Comparison of ENCODE assay signal across 2 cellular contexts in the genomic region with DNA sequence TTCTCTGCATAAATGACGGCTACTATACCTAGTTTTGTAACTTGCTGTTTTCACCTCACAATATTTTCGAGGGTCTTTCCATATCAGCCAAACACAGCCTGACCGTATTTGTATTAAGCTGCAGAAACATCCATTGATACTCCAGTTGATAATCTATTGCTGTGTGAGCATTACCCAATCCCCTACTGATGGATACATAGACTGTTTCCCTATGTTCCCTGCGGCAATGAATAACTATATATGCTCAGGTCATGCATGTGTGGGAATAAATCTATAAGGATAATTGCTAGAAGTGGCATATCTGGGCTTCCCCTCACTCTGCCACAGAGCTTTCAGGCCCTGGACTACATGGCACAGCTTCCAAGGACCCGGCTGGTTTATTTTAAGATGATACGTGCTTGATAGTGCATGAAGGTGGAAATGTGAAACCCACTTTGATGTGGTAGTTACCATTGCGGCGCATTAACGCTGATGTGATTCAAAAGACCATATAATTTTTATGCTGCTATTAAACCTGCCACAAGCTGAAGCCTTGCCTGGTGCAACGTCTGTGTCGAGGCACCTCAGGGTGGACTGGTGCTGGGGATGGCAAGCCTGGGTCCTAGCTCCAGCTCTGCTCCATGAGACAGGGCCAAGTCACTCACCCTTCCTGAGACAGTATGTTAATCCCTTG.
TF ChIP-seq lines count a peak whose summit lies in the region.

No MANE protein-coding gene starts in this region.

TF ChIP-seq in HEK293, 187 proteins besides CTCF, POLR2A, EP300 and RAD21 (continued from another document and continues in another):
- TF ChIP-seq ZBTB44 (tag by site-specific recombination; IDR thresholded peaks at IDR 0.05), result peak; percentile 55
- peak; percentile 51; the same call in 1 of the 2 replicates for TF ChIP-seq TSHZ1 (tag by site-specific recombination; IDR thresholded peaks at IDR 0.05; ENCODE audit: borderline replicate concordance)
- 0 out of 2 replicates have a peak, but pooled peaks have one; percentile 29 for TF ChIP-seq ZXDB (tag by site-specific recombination; IDR thresholded peaks at IDR 0.05)
- TF ChIP-seq, protein P1, sequence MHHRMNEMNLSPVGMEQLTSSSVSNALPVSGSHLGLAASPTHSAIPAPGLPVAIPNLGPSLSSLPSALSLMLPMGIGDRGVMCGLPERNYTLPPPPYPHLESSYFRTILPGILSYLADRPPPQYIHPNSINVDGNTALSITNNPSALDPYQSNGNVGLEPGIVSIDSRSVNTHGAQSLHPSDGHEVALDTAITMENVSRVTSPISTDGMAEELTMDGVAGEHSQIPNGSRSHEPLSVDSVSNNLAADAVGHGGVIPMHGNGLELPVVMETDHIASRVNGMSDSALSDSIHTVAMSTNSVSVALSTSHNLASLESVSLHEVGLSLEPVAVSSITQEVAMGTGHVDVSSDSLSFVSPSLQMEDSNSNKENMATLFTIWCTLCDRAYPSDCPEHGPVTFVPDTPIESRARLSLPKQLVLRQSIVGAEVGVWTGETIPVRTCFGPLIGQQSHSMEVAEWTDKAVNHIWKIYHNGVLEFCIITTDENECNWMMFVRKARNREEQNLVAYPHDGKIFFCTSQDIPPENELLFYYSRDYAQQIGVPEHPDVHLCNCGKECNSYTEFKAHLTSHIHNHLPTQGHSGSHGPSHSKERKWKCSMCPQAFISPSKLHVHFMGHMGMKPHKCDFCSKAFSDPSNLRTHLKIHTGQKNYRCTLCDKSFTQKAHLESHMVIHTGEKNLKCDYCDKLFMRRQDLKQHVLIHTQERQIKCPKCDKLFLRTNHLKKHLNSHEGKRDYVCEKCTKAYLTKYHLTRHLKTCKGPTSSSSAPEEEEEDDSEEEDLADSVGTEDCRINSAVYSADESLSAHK (tag by site-specific recombination; IDR thresholded peaks at IDR 0.05), result peak; percentile 54; the same call in 1 of the 2 replicates
- no peak for TF ChIP-seq ZNF837 (tag by site-specific recombination; IDR thresholded peaks at IDR 0.05)
- 0 out of 2 replicates have a peak, but pooled peaks have one; percentile 17 for TF ChIP-seq OVOL3 (tag by site-specific recombination; IDR thresholded peaks at IDR 0.05)
- TF ChIP-seq ZNF580 (tag by site-specific recombination; IDR thresholded peaks at IDR 0.05), result peak; percentile 68; the same call in 1 of the 2 replicates
- TF ChIP-seq PRDM10 (tag by site-specific recombination; IDR thresholded peaks at IDR 0.05), result 0 out of 2 replicates have a peak, but pooled peaks have one; percentile 17
- peak; percentile 54; the same call in 1 of the 2 replicates for TF ChIP-seq FEZF1 (tag by site-specific recombination; IDR thresholded peaks at IDR 0.05)

TF ChIP-seq in H1, 55 proteins besides CTCF, POLR2A, EP300 and RAD21 (continued from another document):
- TF ChIP-seq, protein P2, sequence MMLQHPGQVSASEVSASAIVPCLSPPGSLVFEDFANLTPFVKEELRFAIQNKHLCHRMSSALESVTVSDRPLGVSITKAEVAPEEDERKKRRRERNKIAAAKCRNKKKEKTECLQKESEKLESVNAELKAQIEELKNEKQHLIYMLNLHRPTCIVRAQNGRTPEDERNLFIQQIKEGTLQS (IDR thresholded peaks at IDR 0.05; ENCODE audit: insufficient read depth, low read depth, low read length), result no peak
- TF ChIP-seq YY1 (IDR thresholded peaks at IDR 0.05; ENCODE audit: low read depth, low read length) (no peak), SP2 (IDR thresholded peaks at IDR 0.05; ENCODE audit: low read length) (no peak), PHF8 (conservative IDR thresholded peaks at IDR 0.05; ENCODE audit: low read depth, low read length) (no peak), RNF2 (IDR thresholded peaks at IDR 0.05; ENCODE audit: borderline replicate concordance, low read depth, low read length, missing control alignments, poor library complexity, severe bottlenecking) (no peak), TAF1 (IDR thresholded peaks at IDR 0.05; ENCODE audit: low read depth, low read length) (no peak), MAFK (IDR thresholded peaks at IDR 0.05; ENCODE audit: low read depth, low read length) (no peak), CEBPB (IDR thresholded peaks at IDR 0.05; ENCODE audit: low read depth, low read length) (no peak), SP1 (IDR thresholded peaks at IDR 0.05; ENCODE audit: low read depth, low read length) (no peak), ASH2L (IDR thresholded peaks at IDR 0.05; ENCODE audit: low read length) (no peak), SP4 (IDR thresholded peaks at IDR 0.05; ENCODE audit: low read length) (no peak), BACH1 (IDR thresholded peaks at IDR 0.05; ENCODE audit: low read length) (no peak), JUN (IDR thresholded peaks at IDR 0.05; ENCODE audit: low read depth, low read length) (no peak), HDAC2 (IDR thresholded peaks at IDR 0.05; ENCODE audit: borderline replicate concordance in 1 of 2, low read depth in 2 of 2, low read length in 2 of 2) (no peak), RFX5 (IDR thresholded peaks at IDR 0.05; ENCODE audit: borderline replicate concordance, low read depth, low read length) (no peak), SIRT6 (IDR thresholded peaks at IDR 0.05; ENCODE audit: low read length) (no peak), POLR2AphosphoS5 (IDR thresholded peaks at IDR 0.05; ENCODE audit: low read depth, low read length) (no peak)
- TF ChIP-seq, protein P3, sequence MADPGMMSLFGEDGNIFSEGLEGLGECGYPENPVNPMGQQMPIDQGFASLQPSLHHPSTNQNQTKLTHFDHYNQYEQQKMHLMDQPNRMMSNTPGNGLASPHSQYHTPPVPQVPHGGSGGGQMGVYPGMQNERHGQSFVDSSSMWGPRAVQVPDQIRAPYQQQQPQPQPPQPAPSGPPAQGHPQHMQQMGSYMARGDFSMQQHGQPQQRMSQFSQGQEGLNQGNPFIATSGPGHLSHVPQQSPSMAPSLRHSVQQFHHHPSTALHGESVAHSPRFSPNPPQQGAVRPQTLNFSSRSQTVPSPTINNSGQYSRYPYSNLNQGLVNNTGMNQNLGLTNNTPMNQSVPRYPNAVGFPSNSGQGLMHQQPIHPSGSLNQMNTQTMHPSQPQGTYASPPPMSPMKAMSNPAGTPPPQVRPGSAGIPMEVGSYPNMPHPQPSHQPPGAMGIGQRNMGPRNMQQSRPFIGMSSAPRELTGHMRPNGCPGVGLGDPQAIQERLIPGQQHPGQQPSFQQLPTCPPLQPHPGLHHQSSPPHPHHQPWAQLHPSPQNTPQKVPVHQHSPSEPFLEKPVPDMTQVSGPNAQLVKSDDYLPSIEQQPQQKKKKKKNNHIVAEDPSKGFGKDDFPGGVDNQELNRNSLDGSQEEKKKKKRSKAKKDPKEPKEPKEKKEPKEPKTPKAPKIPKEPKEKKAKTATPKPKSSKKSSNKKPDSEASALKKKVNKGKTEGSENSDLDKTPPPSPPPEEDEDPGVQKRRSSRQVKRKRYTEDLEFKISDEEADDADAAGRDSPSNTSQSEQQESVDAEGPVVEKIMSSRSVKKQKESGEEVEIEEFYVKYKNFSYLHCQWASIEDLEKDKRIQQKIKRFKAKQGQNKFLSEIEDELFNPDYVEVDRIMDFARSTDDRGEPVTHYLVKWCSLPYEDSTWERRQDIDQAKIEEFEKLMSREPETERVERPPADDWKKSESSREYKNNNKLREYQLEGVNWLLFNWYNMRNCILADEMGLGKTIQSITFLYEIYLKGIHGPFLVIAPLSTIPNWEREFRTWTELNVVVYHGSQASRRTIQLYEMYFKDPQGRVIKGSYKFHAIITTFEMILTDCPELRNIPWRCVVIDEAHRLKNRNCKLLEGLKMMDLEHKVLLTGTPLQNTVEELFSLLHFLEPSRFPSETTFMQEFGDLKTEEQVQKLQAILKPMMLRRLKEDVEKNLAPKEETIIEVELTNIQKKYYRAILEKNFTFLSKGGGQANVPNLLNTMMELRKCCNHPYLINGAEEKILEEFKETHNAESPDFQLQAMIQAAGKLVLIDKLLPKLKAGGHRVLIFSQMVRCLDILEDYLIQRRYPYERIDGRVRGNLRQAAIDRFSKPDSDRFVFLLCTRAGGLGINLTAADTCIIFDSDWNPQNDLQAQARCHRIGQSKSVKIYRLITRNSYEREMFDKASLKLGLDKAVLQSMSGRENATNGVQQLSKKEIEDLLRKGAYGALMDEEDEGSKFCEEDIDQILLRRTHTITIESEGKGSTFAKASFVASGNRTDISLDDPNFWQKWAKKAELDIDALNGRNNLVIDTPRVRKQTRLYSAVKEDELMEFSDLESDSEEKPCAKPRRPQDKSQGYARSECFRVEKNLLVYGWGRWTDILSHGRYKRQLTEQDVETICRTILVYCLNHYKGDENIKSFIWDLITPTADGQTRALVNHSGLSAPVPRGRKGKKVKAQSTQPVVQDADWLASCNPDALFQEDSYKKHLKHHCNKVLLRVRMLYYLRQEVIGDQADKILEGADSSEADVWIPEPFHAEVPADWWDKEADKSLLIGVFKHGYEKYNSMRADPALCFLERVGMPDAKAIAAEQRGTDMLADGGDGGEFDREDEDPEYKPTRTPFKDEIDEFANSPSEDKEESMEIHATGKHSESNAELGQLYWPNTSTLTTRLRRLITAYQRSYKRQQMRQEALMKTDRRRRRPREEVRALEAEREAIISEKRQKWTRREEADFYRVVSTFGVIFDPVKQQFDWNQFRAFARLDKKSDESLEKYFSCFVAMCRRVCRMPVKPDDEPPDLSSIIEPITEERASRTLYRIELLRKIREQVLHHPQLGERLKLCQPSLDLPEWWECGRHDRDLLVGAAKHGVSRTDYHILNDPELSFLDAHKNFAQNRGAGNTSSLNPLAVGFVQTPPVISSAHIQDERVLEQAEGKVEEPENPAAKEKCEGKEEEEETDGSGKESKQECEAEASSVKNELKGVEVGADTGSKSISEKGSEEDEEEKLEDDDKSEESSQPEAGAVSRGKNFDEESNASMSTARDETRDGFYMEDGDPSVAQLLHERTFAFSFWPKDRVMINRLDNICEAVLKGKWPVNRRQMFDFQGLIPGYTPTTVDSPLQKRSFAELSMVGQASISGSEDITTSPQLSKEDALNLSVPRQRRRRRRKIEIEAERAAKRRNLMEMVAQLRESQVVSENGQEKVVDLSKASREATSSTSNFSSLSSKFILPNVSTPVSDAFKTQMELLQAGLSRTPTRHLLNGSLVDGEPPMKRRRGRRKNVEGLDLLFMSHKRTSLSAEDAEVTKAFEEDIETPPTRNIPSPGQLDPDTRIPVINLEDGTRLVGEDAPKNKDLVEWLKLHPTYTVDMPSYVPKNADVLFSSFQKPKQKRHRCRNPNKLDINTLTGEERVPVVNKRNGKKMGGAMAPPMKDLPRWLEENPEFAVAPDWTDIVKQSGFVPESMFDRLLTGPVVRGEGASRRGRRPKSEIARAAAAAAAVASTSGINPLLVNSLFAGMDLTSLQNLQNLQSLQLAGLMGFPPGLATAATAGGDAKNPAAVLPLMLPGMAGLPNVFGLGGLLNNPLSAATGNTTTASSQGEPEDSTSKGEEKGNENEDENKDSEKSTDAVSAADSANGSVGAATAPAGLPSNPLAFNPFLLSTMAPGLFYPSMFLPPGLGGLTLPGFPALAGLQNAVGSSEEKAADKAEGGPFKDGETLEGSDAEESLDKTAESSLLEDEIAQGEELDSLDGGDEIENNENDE (IDR thresholded peaks at IDR 0.05; ENCODE audit: insufficient replicate concordance, low read length), result no peak
TF ChIP-seq in H1: peak in this region for 0.
